ENCODE assay signal across 9 cellular contexts in genomic region chr12:124392271-124392990, GRCh38.
A peak's percentile ranks its signal among the peaks of the same experiment; 100 is the strongest.
DNase-seq lines count a peak whose midpoint lies in the region; ATAC-seq, FAIRE-seq and TF ChIP-seq lines count a peak whose summit lies in the region.
"Had no signal": no experiment of that assay in that cellular context is flagged by ENCODE, and none has a peak within 500 bp of the region (broad histone marks: within the 10 kb centered on the region; RNA-seq: fewer than 3 reads in every experiment).

No MANE protein-coding gene starts in this region.

- H3K27ac ChIP-seq in A673 (ENCODE audit: low read depth, low read length, poor library complexity, severe bottlenecking), result peak overlapping the region; percentile 56
- H3K27ac ChIP-seq in SJSA1, result peak overlapping the region; percentile 71

- TF ChIP-seq CTCF in A673 (conservative IDR thresholded peaks at IDR 0.05; ENCODE audit: low read depth, low read length), result peak; percentile 33; the same call in 1 of the 2 replicates

- H3K36me3 ChIP-seq in A673 (ENCODE audit: insufficient read depth, low read length, poor library complexity, severe bottlenecking) (peaks cover 27% of the 10 kb centered on the region), SJSA1 (peaks cover 68% of the 10 kb centered on the region), HAP-1 (replicated peaks) (peaks cover 25% of the 10 kb centered on the region)

- H3K9me3 ChIP-seq in A673 (ENCODE audit: low read depth, low read length, poor library complexity, severe bottlenecking), result no peaks in the 10 kb centered on the region
- H3K9me3 ChIP-seq in SJSA1 (replicated peaks), result no peaks in the 10 kb centered on the region
- H3K9me3 ChIP-seq in HAP-1, result no peaks in the 10 kb centered on the region

- FAIRE-seq in GM12891 (lab: Jason Lieb, UNC), result no peak
- FAIRE-seq: keratinocyte had no signal

- H3K27me3 ChIP-seq in A673 (replicated peaks; ENCODE audit: insufficient read depth, low read depth, low read length, poor library complexity), result no peaks in the 10 kb centered on the region
- no peaks in the 10 kb centered on the region for H3K27me3 ChIP-seq in SJSA1 (replicated peaks)
- no peaks in the 10 kb centered on the region for H3K27me3 ChIP-seq in HAP-1 (ENCODE audit: low read depth)

- H3K4me3 ChIP-seq in A673 (ENCODE audit: low read depth, low read length, poor library complexity, severe bottlenecking) (no peak overlapping the region), SJSA1 (no peak overlapping the region), HAP-1 (no peak overlapping the region)

- in situ Hi-C loops in HAP-1 (cut with MboI; ENCODE audit: low sequenced_read_pairs), result no loop called here

- DNase-seq in A673 (ENCODE audit: low spot score) (peak; percentile 68), GM12891 (ENCODE audit: insufficient read length, low spot score) (peak; percentile 76), SJSA1 (ENCODE audit: low read depth in 1 of 2, low spot score in 2 of 2) (peak; percentile 89 to 97), fibroblast of gingiva (ENCODE audit: low read depth) (peak; percentile 41), occipital lobe (lab: John Stamatoyannopoulos, UW) (peak; percentile 48), HAP-1 (ENCODE audit: low spot score in 2 of 2) (no peak)

- H3K4me1 ChIP-seq in A673 (ENCODE audit: insufficient read depth, low read length, poor library complexity, severe bottlenecking) (peaks cover 38% of the 10 kb centered on the region), SJSA1 (replicated peaks) (peaks cover 85% of the 10 kb centered on the region), HAP-1 (no peaks in the 10 kb centered on the region)

- TF ChIP-seq POLR2A in GM12891 (IDR thresholded peaks at IDR 0.05; ENCODE audit: low read depth, low read length), result no peak

- ATAC-seq in HG02840 (IDR thresholded peaks at IDR 0.05; ENCODE audit: low FRiP score, unreplicated experiment) (no peak), HG02623 (IDR thresholded peaks at IDR 0.05; ENCODE audit: unreplicated experiment) (no peak)

- no TSS peak for BruUV-seq in A673 (replicated peaks; lab: Mats Ljungman, UMichigan)

- CTCF ChIA-PET in A673 (lab: Charles Lee), result no interaction called here

- POLR2A ChIA-PET in A673 (lab: Charles Lee; ENCODE audit: low non-redundant PET), result no interaction called here

- intact Hi-C loops in A673 (cut with micrococcal nuclease; ENCODE audit: unreplicated experiment), result no loop called here

TF ChIP-seq in GM12891, 5 proteins besides CTCF, POLR2A, EP300 and RAD21:
- TF ChIP-seq POLR2AphosphoS5 (IDR thresholded peaks at IDR 0.05; ENCODE audit: low read depth, low read length) (no peak), TAF1 (IDR thresholded peaks at IDR 0.05; ENCODE audit: low read depth, low read length) (no peak), SPI1 (IDR thresholded peaks at IDR 0.05; ENCODE audit: low read depth, low read length) (no peak), POU2F2 (IDR thresholded peaks at IDR 0.05; ENCODE audit: low read depth, low read length) (no peak), PAX5 (IDR thresholded peaks at IDR 0.05; ENCODE audit: insufficient read depth, low read length, severe bottlenecking) (no peak)
TF ChIP-seq in GM12891: peak in this region for 0.

Comparison
In these comparisons a context has a peak if more than half of its experiments do, and no peak if none do; other contexts are left out.
1. DNase-seq: peak in A673 (single experiment), GM12891 (single experiment), SJSA1 (2 of 2), fibroblast of gingiva (single experiment) and occipital lobe (single experiment); none in HAP-1 (0 of 2).